Comparison of ENCODE assay signal across 1 cellular context in the genomic region with DNA sequence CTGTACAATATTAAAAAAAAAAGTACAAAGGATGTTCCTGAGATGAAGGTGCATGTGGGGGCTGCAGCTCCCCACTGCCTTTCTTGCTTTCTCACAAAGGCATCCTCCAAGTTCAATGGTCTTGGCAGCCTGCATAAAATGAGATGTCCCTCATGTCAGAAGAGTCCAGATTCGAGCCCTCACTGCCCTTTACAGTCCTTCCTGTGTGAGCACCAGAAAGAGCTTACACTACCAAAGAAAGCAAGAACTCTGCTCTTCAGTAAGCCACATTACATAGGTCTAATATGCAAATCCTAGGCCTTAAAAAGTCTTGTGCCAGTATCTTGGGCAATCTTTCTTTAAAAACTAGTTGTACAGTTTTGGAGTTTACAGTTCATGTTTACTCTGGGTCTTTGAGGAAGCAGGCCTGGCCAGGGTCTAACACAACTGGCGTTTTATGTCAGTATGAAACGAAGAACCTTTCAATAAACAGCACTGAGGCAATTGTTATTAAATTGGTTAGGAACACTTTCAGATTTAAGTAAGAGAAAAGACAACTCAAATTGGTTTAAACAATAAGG.
TF ChIP-seq lines count a peak whose summit lies in the region.

No MANE protein-coding gene starts in this region.

TF ChIP-seq in HepG2, 621 proteins besides CTCF, POLR2A, EP300 and RAD21:
- TF ChIP-seq FOXA3 (CRISPR knock-in tag; IDR thresholded peaks at IDR 0.05) (peak; percentile 54; the same call in 1 of the 2 replicates), ZNF205 (CRISPR knock-in tag; IDR thresholded peaks at IDR 0.05) (no peak), CEBPG (CRISPR knock-in tag; IDR thresholded peaks at IDR 0.05) (peak; percentile 18; the same call in 1 of the 2 replicates), FOXA1 (IDR thresholded peaks at IDR 0.05) (no peak), FOXA1 (CRISPR knock-in tag; IDR thresholded peaks at IDR 0.05) (0 out of 2 replicates have a peak, but pooled peaks have one; percentile 18)
- TF ChIP-seq, protein P1, sequence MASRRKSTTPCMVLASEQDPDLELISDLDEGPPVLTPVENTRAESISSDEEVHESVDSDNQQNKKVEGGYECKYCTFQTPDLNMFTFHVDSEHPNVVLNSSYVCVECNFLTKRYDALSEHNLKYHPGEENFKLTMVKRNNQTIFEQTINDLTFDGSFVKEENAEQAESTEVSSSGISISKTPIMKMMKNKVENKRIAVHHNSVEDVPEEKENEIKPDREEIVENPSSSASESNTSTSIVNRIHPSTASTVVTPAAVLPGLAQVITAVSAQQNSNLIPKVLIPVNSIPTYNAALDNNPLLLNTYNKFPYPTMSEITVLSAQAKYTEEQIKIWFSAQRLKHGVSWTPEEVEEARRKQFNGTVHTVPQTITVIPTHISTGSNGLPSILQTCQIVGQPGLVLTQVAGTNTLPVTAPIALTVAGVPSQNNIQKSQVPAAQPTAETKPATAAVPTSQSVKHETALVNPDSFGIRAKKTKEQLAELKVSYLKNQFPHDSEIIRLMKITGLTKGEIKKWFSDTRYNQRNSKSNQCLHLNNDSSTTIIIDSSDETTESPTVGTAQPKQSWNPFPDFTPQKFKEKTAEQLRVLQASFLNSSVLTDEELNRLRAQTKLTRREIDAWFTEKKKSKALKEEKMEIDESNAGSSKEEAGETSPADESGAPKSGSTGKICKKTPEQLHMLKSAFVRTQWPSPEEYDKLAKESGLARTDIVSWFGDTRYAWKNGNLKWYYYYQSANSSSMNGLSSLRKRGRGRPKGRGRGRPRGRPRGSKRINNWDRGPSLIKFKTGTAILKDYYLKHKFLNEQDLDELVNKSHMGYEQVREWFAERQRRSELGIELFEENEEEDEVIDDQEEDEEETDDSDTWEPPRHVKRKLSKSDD (CRISPR knock-in tag; IDR thresholded peaks at IDR 0.05; ENCODE audit: low read depth): no peak
